2 cellular contexts compared by ENCODE assay signal in the genomic region with DNA sequence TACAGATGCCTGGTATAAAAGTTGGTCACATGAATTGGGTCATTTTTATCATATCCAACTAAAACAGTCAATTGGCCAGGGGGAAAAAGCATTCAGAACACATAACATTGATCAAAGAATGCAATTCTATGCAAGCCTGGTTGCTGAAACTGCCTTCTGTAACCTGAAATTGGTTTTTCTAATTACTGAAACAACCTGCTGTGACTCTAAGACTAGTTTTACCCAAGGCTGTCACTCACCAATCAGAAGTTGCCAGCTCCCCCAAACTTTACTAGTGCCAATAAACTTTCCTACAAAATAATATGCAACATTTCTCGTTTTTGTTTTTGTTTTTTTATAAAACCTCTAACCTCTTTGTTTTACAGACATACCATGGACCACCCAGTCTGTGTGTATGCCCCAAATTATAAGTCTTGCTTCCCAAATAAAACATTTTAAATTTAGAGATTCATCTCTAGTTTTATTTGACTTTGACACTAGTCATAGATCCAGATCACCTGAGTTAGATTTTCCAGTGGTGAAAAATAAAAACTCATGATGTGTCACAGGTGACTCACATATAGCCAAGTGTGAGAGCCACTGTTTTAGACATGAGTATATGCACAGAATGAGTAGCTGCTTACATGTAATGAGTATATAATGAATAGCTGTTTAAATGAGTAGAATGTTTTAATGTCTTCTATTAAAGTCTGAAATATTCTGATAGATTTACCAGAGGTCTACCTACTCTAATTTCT.
TF ChIP-seq lines count a peak whose summit lies in the region.

No MANE protein-coding gene starts in this region.

TF ChIP-seq in IMR-90, 13 proteins besides CTCF, POLR2A, EP300 and RAD21:
- TF ChIP-seq BHLHE40 (IDR thresholded peaks at IDR 0.05; ENCODE audit: low read depth, low read length) (peak; percentile 50; the same call in 1 of the 2 replicates), NFE2L2 (IDR thresholded peaks at IDR 0.05; ENCODE audit: low read depth, low read length) (no peak), MXI1 (IDR thresholded peaks at IDR 0.05; ENCODE audit: borderline replicate concordance, low read depth, low read length) (no peak), ELK1 (IDR thresholded peaks at IDR 0.05; ENCODE audit: borderline replicate concordance, low read depth, low read length) (no peak), MAFK (IDR thresholded peaks at IDR 0.05; ENCODE audit: low read depth, low read length) (no peak), SMC3 (IDR thresholded peaks at IDR 0.05; ENCODE audit: low read depth, low read length) (no peak), FOS (IDR thresholded peaks at IDR 0.05; ENCODE audit: low read depth, low read length) (peak; percentile 71)

TF ChIP-seq in GM12878, 131 proteins besides CTCF, POLR2A, EP300 and RAD21:
- TF ChIP-seq, protein P1, sequence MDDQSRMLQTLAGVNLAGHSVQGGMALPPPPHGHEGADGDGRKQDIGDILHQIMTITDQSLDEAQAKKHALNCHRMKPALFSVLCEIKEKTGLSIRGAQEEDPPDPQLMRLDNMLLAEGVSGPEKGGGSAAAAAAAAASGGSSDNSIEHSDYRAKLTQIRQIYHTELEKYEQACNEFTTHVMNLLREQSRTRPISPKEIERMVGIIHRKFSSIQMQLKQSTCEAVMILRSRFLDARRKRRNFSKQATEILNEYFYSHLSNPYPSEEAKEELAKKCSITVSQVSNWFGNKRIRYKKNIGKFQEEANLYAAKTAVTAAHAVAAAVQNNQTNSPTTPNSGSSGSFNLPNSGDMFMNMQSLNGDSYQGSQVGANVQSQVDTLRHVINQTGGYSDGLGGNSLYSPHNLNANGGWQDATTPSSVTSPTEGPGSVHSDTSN (IDR thresholded peaks at IDR 0.05; ENCODE audit: insufficient replicate concordance, low read depth, low read length) = peak; percentile 21
- TF ChIP-seq BCL3 (IDR thresholded peaks at IDR 0.05; ENCODE audit: borderline replicate concordance, insufficient read depth, low read depth, low read length, poor library complexity, severe bottlenecking) = peak; percentile 92
- TF ChIP-seq, protein P2, sequence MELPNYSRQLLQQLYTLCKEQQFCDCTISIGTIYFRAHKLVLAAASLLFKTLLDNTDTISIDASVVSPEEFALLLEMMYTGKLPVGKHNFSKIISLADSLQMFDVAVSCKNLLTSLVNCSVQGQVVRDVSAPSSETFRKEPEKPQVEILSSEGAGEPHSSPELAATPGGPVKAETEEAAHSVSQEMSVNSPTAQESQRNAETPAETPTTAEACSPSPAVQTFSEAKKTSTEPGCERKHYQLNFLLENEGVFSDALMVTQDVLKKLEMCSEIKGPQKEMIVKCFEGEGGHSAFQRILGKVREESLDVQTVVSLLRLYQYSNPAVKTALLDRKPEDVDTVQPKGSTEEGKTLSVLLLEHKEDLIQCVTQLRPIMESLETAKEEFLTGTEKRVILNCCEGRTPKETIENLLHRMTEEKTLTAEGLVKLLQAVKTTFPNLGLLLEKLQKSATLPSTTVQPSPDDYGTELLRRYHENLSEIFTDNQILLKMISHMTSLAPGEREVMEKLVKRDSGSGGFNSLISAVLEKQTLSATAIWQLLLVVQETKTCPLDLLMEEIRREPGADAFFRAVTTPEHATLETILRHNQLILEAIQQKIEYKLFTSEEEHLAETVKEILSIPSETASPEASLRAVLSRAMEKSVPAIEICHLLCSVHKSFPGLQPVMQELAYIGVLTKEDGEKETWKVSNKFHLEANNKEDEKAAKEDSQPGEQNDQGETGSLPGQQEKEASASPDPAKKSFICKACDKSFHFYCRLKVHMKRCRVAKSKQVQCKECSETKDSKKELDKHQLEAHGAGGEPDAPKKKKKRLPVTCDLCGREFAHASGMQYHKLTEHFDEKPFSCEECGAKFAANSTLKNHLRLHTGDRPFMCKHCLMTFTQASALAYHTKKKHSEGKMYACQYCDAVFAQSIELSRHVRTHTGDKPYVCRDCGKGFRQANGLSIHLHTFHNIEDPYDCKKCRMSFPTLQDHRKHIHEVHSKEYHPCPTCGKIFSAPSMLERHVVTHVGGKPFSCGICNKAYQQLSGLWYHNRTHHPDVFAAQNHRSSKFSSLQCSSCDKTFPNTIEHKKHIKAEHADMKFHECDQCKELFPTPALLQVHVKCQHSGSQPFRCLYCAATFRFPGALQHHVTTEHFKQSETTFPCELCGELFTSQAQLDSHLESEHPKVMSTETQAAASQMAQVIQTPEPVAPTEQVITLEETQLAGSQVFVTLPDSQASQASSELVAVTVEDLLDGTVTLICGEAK (IDR thresholded peaks at IDR 0.05; ENCODE audit: borderline replicate concordance) = no peak
- TF ChIP-seq NFIC (IDR thresholded peaks at IDR 0.05; ENCODE audit: low read depth, low read length) = 0 out of 2 replicates have a peak, but pooled peaks have one; percentile 20
